Comparison of ENCODE assay signal across 29 cellular contexts in the genomic region with DNA sequence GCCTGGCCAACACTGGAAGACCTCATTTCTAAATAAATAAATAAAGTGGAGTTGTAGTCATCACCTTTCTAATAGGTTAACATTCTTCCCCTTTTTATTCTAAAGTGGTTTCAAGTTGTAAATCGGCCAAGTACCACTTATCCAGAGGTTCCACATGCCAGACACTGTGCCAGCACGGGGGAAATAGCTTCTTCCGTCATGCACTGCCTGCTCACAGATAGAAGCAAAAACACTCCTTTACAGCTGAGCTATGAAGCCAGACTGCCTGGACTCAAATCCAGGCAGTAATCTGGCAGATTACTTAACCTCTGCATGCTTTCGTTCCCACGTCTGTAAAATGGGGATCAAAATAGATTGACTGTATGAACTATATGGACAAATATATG. TPM values are rescaled to one million over a fixed set of nuclear protein-coding genes. Genes with fewer than 3 reads are reported as not detected.
"Had no signal": no experiment of that assay in that cellular context is flagged by ENCODE, and none has a peak within 500 bp of the region (broad histone marks: within the 10 kb centered on the region; RNA-seq: fewer than 3 reads in every experiment).

No MANE protein-coding gene starts in this region.

- H3K4me3 ChIP-seq: gastrocnemius medialis, hepatocyte, pancreas, prostate gland, skin epidermis, testis, uterus had no signal

- H3K27me3 ChIP-seq: gastrocnemius medialis, hepatocyte, pancreas, testis, uterus had no signal

- H3K9me3 ChIP-seq: gastrocnemius medialis, pancreas, prostate gland, testis, uterus had no signal

- H3K27ac ChIP-seq: gastrocnemius medialis, hepatocyte, pancreas, prostate gland, skin epidermis, testis, uterus, WERI-Rb-1 had no signal

- H3K36me3 ChIP-seq: gastrocnemius medialis, pancreas, prostate gland, uterus, WERI-Rb-1 had no signal

- ATAC-seq: activated naive CD4-positive, alpha-beta T cell treated with anti-CD3 and anti-CD28 coated beads, Interleukin-2, amount 50 U/mL, for 72 hours; activated T-cell treated with anti-CD3 and anti-CD28 coated beads, Interleukin-2, amount 50 U/mL, for 72 hours; gastrocnemius medialis; naive thymus-derived CD4-positive, alpha-beta T cell; pancreas; sciatic nerve; stimulated activated naive CD8-positive, alpha-beta T cell treated with anti-CD3 and anti-CD28 coated beads, Interleukin-15, Interleukin-2, amounts not matched to agents 100 U/mL and 50 U/mL, for 24 hours had no signal

- DNase-seq: activated CD4-positive, alpha-beta T cell treated with anti-CD3 and anti-CD28 coated beads, Interleukin-2, amount 50 U/mL, for 1 hour; activated CD4-positive, CD25-positive, alpha-beta regulatory T cell treated with anti-CD3 and anti-CD28 coated beads, Interleukin-2, amount 50 U/mL, for 72 hours; activated naive CD4-positive, alpha-beta T cell; activated T-cell treated with anti-CD3 and anti-CD28 coated beads for 4 hours; activated T-cell treated with anti-CD3 and anti-CD28 coated beads, Interleukin-2, amount 50 U/mL, for 72 hours; anterior cingulate cortex; effector CD8-positive, alpha-beta T cell; erythroblast; gastrocnemius medialis; glutamatergic neuron; islet precursor cell; naive thymus-derived CD4-positive, alpha-beta T cell; pancreas; retina; stimulated activated CD4-positive, alpha-beta T cell treated with anti-CD3 and anti-CD28 coated beads, Interleukin-12 subunit alpha, Interleukin-12 subunit beta, amount 100 ng/mL, for 4 hours; stimulated activated CD4-positive, alpha-beta T cell treated with anti-CD3 and anti-CD28 coated beads, Interleukin-4, amount 100 ng/mL, for 1 hour; stimulated activated naive CD8-positive, alpha-beta T cell treated with anti-CD3 and anti-CD28 coated beads, Interleukin-15, Interleukin-2, amounts not matched to agents 100 U/mL and 50 U/mL, for 24 hours; T-helper 9 cell; testis; uterus; WERI-Rb-1 had no signal

- H3K4me1 ChIP-seq: gastrocnemius medialis, pancreas, prostate gland, testis, uterus had no signal

RNA-seq across cellular contexts. Expression of gene SCML4, which starts 17.1 kb away (rescaled TPM):
- total RNA-seq: bronchial epithelial cell, dermis microvascular lymphatic vessel endothelial cell, mesothelial cell of epicardium had no signal
